In the genomic region with DNA sequence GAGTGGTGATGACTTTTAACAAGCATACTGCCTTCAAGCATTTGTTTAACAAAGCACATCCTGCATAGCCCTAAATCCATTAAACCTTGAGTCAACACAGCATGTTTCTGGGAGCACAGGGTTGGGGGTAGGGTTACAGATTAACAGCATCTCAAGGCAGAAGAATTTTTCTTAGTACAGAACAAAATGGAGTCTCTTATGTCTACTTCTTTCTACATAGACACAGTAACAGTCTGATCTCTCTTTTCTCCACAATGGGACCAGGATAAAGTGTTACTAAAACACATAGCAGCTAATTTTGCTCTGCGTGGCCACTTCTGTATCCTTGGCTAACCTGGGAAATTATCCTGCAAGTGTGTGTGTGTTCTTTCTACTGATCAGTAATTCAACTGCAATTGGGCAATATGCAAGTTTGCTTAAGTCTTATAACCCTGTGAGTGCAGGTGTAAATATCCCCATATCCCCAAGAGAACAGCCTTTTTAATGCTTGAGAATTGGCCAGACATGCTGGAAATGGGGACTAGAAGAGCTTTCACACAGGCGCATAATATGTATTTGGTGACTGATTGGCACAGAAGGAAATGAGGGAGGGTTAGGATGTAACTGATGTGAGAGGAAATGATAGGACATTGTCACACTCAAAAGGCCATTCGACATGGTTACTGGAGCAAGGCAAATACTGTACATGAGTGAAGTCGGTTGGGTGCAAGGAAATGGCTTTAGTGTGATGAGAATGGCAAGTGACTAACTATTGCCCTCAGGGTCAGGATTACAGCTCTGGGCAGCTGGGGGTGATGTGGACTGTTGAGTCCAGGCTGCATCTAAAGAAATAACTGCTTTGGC, we compare ENCODE assay signal across 22 cellular contexts. TPM values are rescaled to one million over a fixed set of nuclear protein-coding genes. Genes with fewer than 3 reads are reported as not detected.
DNase-seq lines count a peak whose midpoint lies in the region; ATAC-seq, FAIRE-seq and TF ChIP-seq lines count a peak whose summit lies in the region.
"Had no signal": no experiment of that assay in that cellular context is flagged by ENCODE, and none has a peak within 500 bp of the region (broad histone marks: within the 10 kb centered on the region; RNA-seq: fewer than 3 reads in every experiment).

No MANE protein-coding gene starts in this region.

- H3K4me3 ChIP-seq in HUES64 (ENCODE audit: low read length), result no peak overlapping the region
- H3K4me3 ChIP-seq in H1 (ENCODE audit: extremely low read depth in 1 of 4, insufficient read depth in 2 of 4, low read depth in 3 of 4, low read length in 4 of 4), result peak overlapping the region in 1 of 4 experiments; percentile 4; a peak in 1 of 8 replicates
- no peak overlapping the region for H3K4me3 ChIP-seq in osteoblast (ENCODE audit: insufficient read depth, low read length)
- H3K4me3 ChIP-seq: ascending aorta, pancreas had no signal

- H3K18ac ChIP-seq in H1 (ENCODE audit: extremely low read depth, low read length), result 0 out of 2 replicates have a peak overlapping the region, but pooled peaks have one; percentile 1

- TF ChIP-seq EP300 in H1 (IDR thresholded peaks at IDR 0.05; ENCODE audit: borderline replicate concordance in 1 of 2, low read depth in 2 of 2, low read length in 2 of 2), result no peak

- 53% methylated on average over 4 of the region's 4 CpGs for WGBS in HUES64
- WGBS in H1 (ENCODE audit: extremely low coverage in 1 of 2, insufficient coverage in 1 of 2, insufficient read length in 1 of 2, insufficient replicate concordance in 2 of 2, low coverage in 1 of 2, low lambda C conversion rate in 2 of 2, missing lambda C conversion rate in 1 of 2), 2 experiments, result 75% methylated on average over 4 of the region's 4 CpGs; no CpG with 5 or more reads in 1 of the 2 experiments

- H2BK12ac ChIP-seq in H1 (ENCODE audit: low read depth, low read length), result no peak overlapping the region; the same call in 1 of the 2 replicates

- H2AFZ ChIP-seq in H1 (ENCODE audit: low read length) (peak overlapping the region; percentile 34; the same call in 1 of the 2 replicates), osteoblast (ENCODE audit: low read length) (no peak overlapping the region)

- no peak overlapping the region for H2BK15ac ChIP-seq in H1 (ENCODE audit: low read length)

- H3K4me1 Mint-ChIP-seq in endothelial cell (ENCODE audit: unreplicated experiment), result peaks cover 22% of the 10 kb centered on the region

- H3K14ac ChIP-seq in H1 (ENCODE audit: insufficient read length), result peak overlapping the region; percentile 8

- no peak overlapping the region for H4K5ac ChIP-seq in H1 (ENCODE audit: insufficient read length, low read depth, low read length)

- H3K27ac Mint-ChIP-seq in endothelial cell (ENCODE audit: unreplicated experiment), result no peak overlapping the region
- H3K27ac Mint-ChIP-seq: activated CD8-positive, alpha-beta memory T cell treated with anti-CD3 and anti-CD28 coated beads, Interleukin-2, amount 10 ng/mL, durations not matched to agents 7 days and 5 days; T-helper 2 cell treated with Interferon-gamma antibody and Interleukin-4, amounts not matched to agents 5 μg/mL and 100 μg/mL, for 36 hours had no signal

- DNase-seq in Caki2 (ENCODE audit: low read depth), result peak; percentile 81
- DNase-seq in H1 (ENCODE audit: low read depth in 1 of 2, low spot score in 2 of 2), result no peak
- peak; percentile 31 for DNase-seq in osteoblast (ENCODE audit: insufficient read length, low spot score, missing footprints)
- no peak for DNase-seq in endothelial cell (ENCODE audit: low spot score)
- no peak for DNase-seq in DMS79 treated with DMSO at 0.1 percent for 48 hours (lab: John Stamatoyannopoulos, UW)
- DNase-seq in stimulated activated CD4-positive, alpha-beta T cell treated with anti-CD3 and anti-CD28 coated beads, Interleukin-2, amount 100 ng/mL, for 48 hours, result no peak
- DNase-seq: activated CD4-positive, alpha-beta T cell treated with anti-CD3 and anti-CD28 coated beads for 1 hour; activated CD8-positive, alpha-beta memory T cell treated with anti-CD3 and anti-CD28 coated beads, Interleukin-2, amount 10 ng/mL, durations not matched to agents 7 days and 5 days; activated naive CD4-positive, alpha-beta T cell; DMS 273 treated with DMSO at 0.1 percent for 48 hours; NCI-H187 treated with DMSO at 0.1 percent for 48 hours; pancreas; SIG-M5; stimulated activated naive CD4-positive, alpha-beta T cell had no signal

- H3K27ac ChIP-seq in HUES64 (ENCODE audit: low read depth, low read length) (peak overlapping the region; percentile 8; the same call in 1 of the 2 replicates), H1 (ENCODE audit: low read depth, low read length) (no peak overlapping the region), osteoblast (ENCODE audit: low read depth, low read length) (no peak overlapping the region)
- H3K27ac ChIP-seq: ascending aorta, pancreas had no signal

- H2BK5ac ChIP-seq in H1 (ENCODE audit: low read depth, low read length), result peak overlapping the region; percentile 0; the same call in 1 of the 2 replicates

- no peak for TF ChIP-seq CTCF in H1 (IDR thresholded peaks at IDR 0.05; ENCODE audit: control extremely low read depth in 1 of 3, insufficient read depth in 1 of 3, low read depth in 1 of 3, low read length in 3 of 3)
- no peak for TF ChIP-seq CTCF in osteoblast (IDR thresholded peaks at IDR 0.05; ENCODE audit: extremely low read depth, low read depth, low read length)
- no peak for TF ChIP-seq CTCF in endothelial cell (IDR thresholded peaks at IDR 0.05; ENCODE audit: unreplicated experiment)

- H3K9ac ChIP-seq in HUES64 (ENCODE audit: low read depth, low read length), result no peak overlapping the region
- no peak overlapping the region for H3K9ac ChIP-seq in H1 (replicated peaks in 1 of 4; ENCODE audit: extremely low read depth in 1 of 4, low read depth in 3 of 4, low read length in 3 of 4)

- in situ Hi-C loops in Caki2 (cut with HindIII; ENCODE audit: low pct_unique_long_range_greater_than_20kb, low sequenced_read_pairs), result no loop called here

- no peak overlapping the region for H3K4me3 Mint-ChIP-seq in endothelial cell (ENCODE audit: unreplicated experiment)
- H3K4me3 Mint-ChIP-seq: activated CD8-positive, alpha-beta memory T cell treated with anti-CD3 and anti-CD28 coated beads, Interleukin-2, amount 10 ng/mL, durations not matched to agents 7 days and 5 days; T-helper 2 cell treated with Interferon-gamma antibody and Interleukin-4, amounts not matched to agents 5 μg/mL and 100 μg/mL, for 36 hours had no signal

- H3K36me3 ChIP-seq in HUES64 (ENCODE audit: insufficient read depth, low read length) (no peaks in the 10 kb centered on the region), H1 (ENCODE audit: control insufficient read depth in 2 of 4, insufficient read depth in 4 of 4, low read length in 3 of 4) (no peaks in the 10 kb centered on the region), osteoblast (ENCODE audit: insufficient read depth, low read length) (no peaks in the 10 kb centered on the region)
- H3K36me3 ChIP-seq: ascending aorta, pancreas had no signal

- no peak for TF ChIP-seq RAD21 in H1 (IDR thresholded peaks at IDR 0.05 in 1 of 2, conservative IDR thresholded peaks at IDR 0.05 in 1 of 2; ENCODE audit: low read depth in 2 of 2, low read length in 2 of 2)

- H3K79me2 ChIP-seq in H1 (ENCODE audit: control insufficient read depth in 1 of 2, insufficient read depth in 2 of 2, low read length in 2 of 2) (no peaks in the 10 kb centered on the region), osteoblast (ENCODE audit: insufficient read depth, low read length) (no peaks in the 10 kb centered on the region)

- no peak overlapping the region for H2BK120ac ChIP-seq in H1 (replicated peaks; ENCODE audit: low read depth, low read length)

- TF ChIP-seq POLR2A in H1 (IDR thresholded peaks at IDR 0.05; ENCODE audit: control extremely low read depth in 1 of 2, low read depth in 2 of 2, low read length in 2 of 2), result no peak

- no peaks in the 10 kb centered on the region for H3K36me3 Mint-ChIP-seq in endothelial cell (ENCODE audit: low read depth, unreplicated experiment)
- H3K36me3 Mint-ChIP-seq: activated CD8-positive, alpha-beta memory T cell treated with anti-CD3 and anti-CD28 coated beads, Interleukin-2, amount 10 ng/mL, durations not matched to agents 7 days and 5 days had no signal

- H3K9me3 ChIP-seq in HUES64 (ENCODE audit: insufficient read depth, low read depth, low read length), result no peaks in the 10 kb centered on the region
- H3K9me3 ChIP-seq in H1 (ENCODE audit: insufficient read depth in 2 of 2, low read depth in 1 of 2, low read length in 1 of 2), result no peaks in the 10 kb centered on the region
- no peaks in the 10 kb centered on the region for H3K9me3 ChIP-seq in osteoblast (ENCODE audit: low read depth, low read length)
- H3K9me3 ChIP-seq: ascending aorta, pancreas had no signal

- H2AK5ac ChIP-seq in H1 (ENCODE audit: low read depth, low read length), result no peak overlapping the region

- peaks cover 30% of the 10 kb centered on the region for H3K4me1 ChIP-seq in HUES64 (ENCODE audit: insufficient read depth, low read length)
- H3K4me1 ChIP-seq in H1 (replicated peaks in 1 of 4; ENCODE audit: control insufficient read depth in 3 of 4, insufficient read depth in 4 of 4, low read length in 3 of 4), result peaks cover 3 to 15% (median 12%) of the 10 kb centered on the region in 4 experiments; a peak in 6 of 7 replicates
- H3K4me1 ChIP-seq in osteoblast (ENCODE audit: insufficient read depth, low read length), result no peaks in the 10 kb centered on the region
- H3K4me1 ChIP-seq: ascending aorta, pancreas had no signal

- CTCF ChIA-PET in H1 (lab: Charles Lee; ENCODE audit: partially characterized antibody), result no interaction called here

- POLR2A ChIA-PET in H1 (lab: Charles Lee; ENCODE audit: partially characterized antibody), result interaction anchor here (0.9 kb wide), 1 partner anchor 8 kb away, joined by 3 read pairs; no protein-coding TSS in a partner anchor

- H3K56ac ChIP-seq in H1 (replicated peaks; ENCODE audit: insufficient read length, low read depth, low read length), result no peak overlapping the region

- H2BK20ac ChIP-seq in H1 (ENCODE audit: low read length), result no peak overlapping the region

- no peaks in the 10 kb centered on the region for H3K9me3 Mint-ChIP-seq in endothelial cell (ENCODE audit: unreplicated experiment)
- H3K9me3 Mint-ChIP-seq: T-helper 2 cell treated with Interferon-gamma antibody and Interleukin-4, amounts not matched to agents 5 μg/mL and 100 μg/mL, for 36 hours had no signal

- H3K23me2 ChIP-seq in H1 (ENCODE audit: low read depth, low read length), result no peaks in the 10 kb centered on the region

- no peak overlapping the region for H3K4ac ChIP-seq in H1 (replicated peaks; ENCODE audit: insufficient read length, low read depth, low read length)

- H3K27me3 ChIP-seq in HUES64 (ENCODE audit: insufficient read depth, low read length) (no peaks in the 10 kb centered on the region), H1 (replicated peaks in 1 of 4; ENCODE audit: control insufficient read depth in 3 of 4, extremely low read depth in 1 of 4, insufficient read depth in 3 of 4, low read length in 3 of 4) (no peaks in the 10 kb centered on the region), osteoblast (ENCODE audit: insufficient read depth, low read length) (peaks cover 49% of the 10 kb centered on the region)
- H3K27me3 ChIP-seq: ascending aorta, pancreas had no signal

- H3K27me3 Mint-ChIP-seq in endothelial cell (ENCODE audit: unreplicated experiment), result peaks cover 6% of the 10 kb centered on the region

- H3K4me2 ChIP-seq in H1 (ENCODE audit: insufficient read depth in 1 of 2, low read depth in 2 of 2, low read length in 2 of 2) (peak overlapping the region; percentile 1 to 5; a peak in 1 of 4 replicates), osteoblast (ENCODE audit: insufficient read depth, low read length) (no peak overlapping the region)

- H4K20me1 ChIP-seq in H1 (replicated peaks in 1 of 2; ENCODE audit: control insufficient read depth in 1 of 2, insufficient read depth in 2 of 2, low read length in 2 of 2) (no peaks in the 10 kb centered on the region), osteoblast (ENCODE audit: insufficient read depth, low read length) (no peaks in the 10 kb centered on the region)

- peak overlapping the region; percentile 70 for H4K91ac ChIP-seq in H1 (replicated peaks; ENCODE audit: insufficient read length, low read length)

- H3K79me1 ChIP-seq in H1 (ENCODE audit: low read depth, low read length), result no peaks in the 10 kb centered on the region

- H4K8ac ChIP-seq in H1 (ENCODE audit: extremely low read depth, insufficient read depth, low read length), result no peak overlapping the region

- no peak overlapping the region for H3K23ac ChIP-seq in H1 (ENCODE audit: insufficient read length)

- ATAC-seq in GM19395 (IDR thresholded peaks at IDR 0.05; ENCODE audit: unreplicated experiment), result no peak
- ATAC-seq: activated CD8-positive, alpha-beta memory T cell treated with anti-CD3 and anti-CD28 coated beads, Interleukin-2, amount 10 ng/mL, durations not matched to agents 7 days and 5 days; pancreas had no signal

- no peak for FAIRE-seq in H1 (lab: Jason Lieb, UNC)
- FAIRE-seq: islet of Langerhans, pancreas, urothelium cell line had no signal

RNA-seq across cellular contexts. Expression of a gene that starts 10.8 kb away (rescaled TPM):
- total RNA-seq in Caki2 (2014; rRNA removed; shearing (Covaris generic); ENCODE audit: low replicate concordance), result not detected in 2 replicates
- polyA plus RNA-seq in HUES64 (2013, experiment 1 of 2), result 0.15 TPM
- 0.19 TPM for polyA plus RNA-seq in HUES64 (2013, experiment 2 of 2)
- 0.13 and 0.15 TPM in 2 replicates for total RNA-seq in H1 (2021; fragmentation: NEBNext Ultra II Directional; extraction: Animal tissue kit (Norgen Biotek cat#: 25700))
- polyA plus RNA-seq in H1 (2011; rRNA removed), result 0.05 and 0.06 TPM in 2 replicates
- polyA plus RNA-seq in H1 (2011; cell fraction: cytosol; rRNA removed), result 0.05 TPM
- 0.06 TPM for polyA plus RNA-seq in H1 (2011; cell fraction: nucleus; rRNA removed)
- 0.06 to 0.12 TPM (median 0.11 TPM) in 4 replicates for polyA plus RNA-seq in H1 (2012, experiment 1 of 2)
- 0.03 TPM for polyA plus RNA-seq in H1 (2012, experiment 2 of 2)
- 0.06 TPM for polyA plus RNA-seq in H1 (2013, experiment 1 of 2)
- polyA plus RNA-seq in H1 (2013, experiment 2 of 2), result 0.04 TPM
- 0.13 and 0.27 TPM in 2 replicates for polyA minus RNA-seq in H1 (2011; rRNA and poly(A)+ RNA removed)
- not detected for polyA minus RNA-seq in H1 (2011; cell fraction: cytosol; rRNA and poly(A)+ RNA removed)
- polyA minus RNA-seq in H1 (2011; cell fraction: nucleus; rRNA and poly(A)+ RNA removed), result not detected
- total RNA-seq in osteoblast (not detected in 2 replicates), endothelial cell (ENCODE audit: unreplicated experiment) (not detected)
- total RNA-seq: activated CD8-positive, alpha-beta memory T cell treated with anti-CD3 and anti-CD28 coated beads, Interleukin-2, amount 10 ng/mL, durations not matched to agents 7 days and 5 days; ascending aorta; HT1080; MCF 10A had no signal

RNA-seq across cellular contexts. Expression of a gene that starts 11.3 kb away (rescaled TPM):
- total RNA-seq in Caki2 (2014; rRNA removed; shearing (Covaris generic); ENCODE audit: low replicate concordance), result not detected in 2 replicates
- polyA plus RNA-seq in HUES64 (2013, experiment 1 of 2), result not detected
- not detected for polyA plus RNA-seq in HUES64 (2013, experiment 2 of 2)
- total RNA-seq in H1 (2021; fragmentation: NEBNext Ultra II Directional; extraction: Animal tissue kit (Norgen Biotek cat#: 25700)), result not detected in 2 replicates
- not detected in 2 replicates for polyA plus RNA-seq in H1 (2011; rRNA removed)
- not detected for polyA plus RNA-seq in H1 (2011; cell fraction: cytosol; rRNA removed)
- polyA plus RNA-seq in H1 (2011; cell fraction: nucleus; rRNA removed), result not detected
- polyA plus RNA-seq in H1 (2012, experiment 1 of 2), result not detected in 4 replicates
- polyA plus RNA-seq in H1 (2012, experiment 2 of 2), result not detected
- not detected for polyA plus RNA-seq in H1 (2013, experiment 1 of 2)
- 0.02 TPM for polyA plus RNA-seq in H1 (2013, experiment 2 of 2)
- not detected in 2 replicates for polyA minus RNA-seq in H1 (2011; rRNA and poly(A)+ RNA removed)
- polyA minus RNA-seq in H1 (2011; cell fraction: cytosol; rRNA and poly(A)+ RNA removed), result not detected
- not detected for polyA minus RNA-seq in H1 (2011; cell fraction: nucleus; rRNA and poly(A)+ RNA removed)
- not detected in 2 replicates for total RNA-seq in osteoblast
- total RNA-seq in endothelial cell (ENCODE audit: unreplicated experiment), result 4.1 TPM
- total RNA-seq: activated CD8-positive, alpha-beta memory T cell treated with anti-CD3 and anti-CD28 coated beads, Interleukin-2, amount 10 ng/mL, durations not matched to agents 7 days and 5 days; ascending aorta; HT1080; MCF 10A; pancreas had no signal
- polyA plus RNA-seq: pancreas had no signal

RNA-seq across cellular contexts. Expression of a gene that starts 55.4 kb away (rescaled TPM):
- 10.7 and 20.5 TPM in 2 replicates for total RNA-seq in Caki2 (2014; rRNA removed; shearing (Covaris generic); ENCODE audit: low replicate concordance)
- 6.4 TPM for polyA plus RNA-seq in HUES64 (2013, experiment 1 of 2)
- 7.5 TPM for polyA plus RNA-seq in HUES64 (2013, experiment 2 of 2)
- 12.9 and 14.3 TPM in 2 replicates for total RNA-seq in H1 (2021; fragmentation: NEBNext Ultra II Directional; extraction: Animal tissue kit (Norgen Biotek cat#: 25700))
- 40.4 and 47.3 TPM in 2 replicates for polyA plus RNA-seq in H1 (2011; rRNA removed)
- polyA plus RNA-seq in H1 (2011; cell fraction: cytosol; rRNA removed), result 34.7 TPM
- 20.5 TPM for polyA plus RNA-seq in H1 (2011; cell fraction: nucleus; rRNA removed)
- polyA plus RNA-seq in H1 (2012, experiment 1 of 2), result 15.4 to 21.0 TPM (median 18.7 TPM) in 4 replicates
- 11.7 TPM for polyA plus RNA-seq in H1 (2012, experiment 2 of 2)
- polyA plus RNA-seq in H1 (2013, experiment 1 of 2), result 4.8 TPM
- 5.4 TPM for polyA plus RNA-seq in H1 (2013, experiment 2 of 2)
- polyA minus RNA-seq in H1 (2011; rRNA and poly(A)+ RNA removed), result 8.2 and 14.4 TPM in 2 replicates
- 7.3 TPM for polyA minus RNA-seq in H1 (2011; cell fraction: cytosol; rRNA and poly(A)+ RNA removed)
- 7.7 TPM for polyA minus RNA-seq in H1 (2011; cell fraction: nucleus; rRNA and poly(A)+ RNA removed)
- 4.1 and 5.1 TPM in 2 replicates for total RNA-seq in osteoblast
- 3.7 TPM for total RNA-seq in endothelial cell (ENCODE audit: unreplicated experiment)
- total RNA-seq: activated CD8-positive, alpha-beta memory T cell treated with anti-CD3 and anti-CD28 coated beads, Interleukin-2, amount 10 ng/mL, durations not matched to agents 7 days and 5 days; ascending aorta; HT1080 had no signal

Comparison
In these comparisons a context has a peak if more than half of its experiments do, and no peak if none do; other contexts are left out.
1. DNase-seq: peak in Caki2 (single experiment) and osteoblast (single experiment); none in H1 (0 of 2), endothelial cell (single experiment), DMS79 treated with DMSO at 0.1 percent for 48 hours (single experiment) and stimulated activated CD4-positive, alpha-beta T cell treated with anti-CD3 and anti-CD28 coated beads, Interleukin-2, amount 100 ng/mL, for 48 hours (0 of 2).